In genomic region chrX:48677456-48678030, GRCh38 we compare ENCODE assay signal across 9 cellular contexts. TPM values are rescaled to one million over a fixed set of nuclear protein-coding genes. Genes with fewer than 3 reads are reported as not detected.
DNase-seq lines count a peak whose midpoint lies in the region; ATAC-seq lines count a peak whose summit lies in the region.
"Had no signal": no experiment of that assay in that cellular context is flagged by ENCODE, and none has a peak within 500 bp of the region (broad histone marks: within the 10 kb centered on the region; RNA-seq: fewer than 3 reads in every experiment).

No MANE protein-coding gene starts in this region.

- H3K36me3 Mint-ChIP-seq in activated CD4-positive, alpha-beta T cell treated with anti-CD3 and anti-CD28 coated beads, Interleukin-2, amount 10 ng/mL, durations not matched to agents 24 days and 14 days (ENCODE audit: low read depth): peaks cover 5% of the 10 kb centered on the region
- peaks cover 2% of the 10 kb centered on the region for H3K36me3 Mint-ChIP-seq in activated CD4-positive, alpha-beta memory T cell treated with anti-CD3 and anti-CD28 coated beads, Interleukin-2, amount 10 ng/mL, durations not matched to agents 7 days and 5 days (ENCODE audit: low read depth)
- H3K36me3 Mint-ChIP-seq in immature natural killer cell: no peaks in the 10 kb centered on the region

- CTCF ChIA-PET in activated CD4-positive, alpha-beta memory T cell treated with anti-CD3 and anti-CD28 coated beads, Interleukin-2, amount 10 ng/mL, durations not matched to agents 7 days and 5 days (lab: Charles Lee): no interaction called here

- no peaks in the 10 kb centered on the region for H3K27me3 Mint-ChIP-seq in activated CD4-positive, alpha-beta T cell treated with anti-CD3 and anti-CD28 coated beads, Interleukin-2, amount 10 ng/mL, durations not matched to agents 24 days and 14 days
- no peaks in the 10 kb centered on the region for H3K27me3 Mint-ChIP-seq in activated CD4-positive, alpha-beta memory T cell treated with anti-CD3 and anti-CD28 coated beads, Interleukin-2, amount 10 ng/mL, durations not matched to agents 7 days and 5 days
- H3K27me3 Mint-ChIP-seq in immature natural killer cell (ENCODE audit: low read depth in 3 of 3): peaks cover 5 to 13% (median 9%) of the 10 kb centered on the region in 3 donors
- no peaks in the 10 kb centered on the region for H3K27me3 Mint-ChIP-seq in stimulated activated naive CD8-positive, alpha-beta T cell treated with anti-CD3 and anti-CD28 coated beads, Interleukin-15, amount 100 ng/mL, for 72 hours

- DNase-seq in activated CD4-positive, alpha-beta T cell treated with anti-CD3 and anti-CD28 coated beads, Interleukin-2, amount 10 ng/mL, durations not matched to agents 24 days and 14 days: no peak
- no peak for DNase-seq in activated CD4-positive, alpha-beta T cell treated with anti-CD3 and anti-CD28 coated beads for 48 hours
- DNase-seq in activated CD4-positive, alpha-beta memory T cell treated with anti-CD3 and anti-CD28 coated beads, Interleukin-2, amount 10 ng/mL, durations not matched to agents 7 days and 5 days: no peak
- no peak for DNase-seq in immature natural killer cell
- no peak for DNase-seq in stimulated activated naive CD8-positive, alpha-beta T cell treated with anti-CD3 and anti-CD28 coated beads, Interleukin-15, amount 100 ng/mL, for 72 hours
- no peak for DNase-seq in NCI-H128 (lab: John Stamatoyannopoulos, UW; ENCODE audit: unreplicated experiment)
- DNase-seq: AML-193 had no signal

- H3K9me3 Mint-ChIP-seq in activated CD4-positive, alpha-beta T cell treated with anti-CD3 and anti-CD28 coated beads, Interleukin-2, amount 10 ng/mL, durations not matched to agents 24 days and 14 days: no peaks in the 10 kb centered on the region
- H3K9me3 Mint-ChIP-seq in activated CD4-positive, alpha-beta memory T cell treated with anti-CD3 and anti-CD28 coated beads, Interleukin-2, amount 10 ng/mL, durations not matched to agents 7 days and 5 days: no peaks in the 10 kb centered on the region
- no peaks in the 10 kb centered on the region for H3K9me3 Mint-ChIP-seq in immature natural killer cell
- no peaks in the 10 kb centered on the region for H3K9me3 Mint-ChIP-seq in stimulated activated naive CD8-positive, alpha-beta T cell treated with anti-CD3 and anti-CD28 coated beads, Interleukin-15, amount 100 ng/mL, for 72 hours

- no peak for ATAC-seq in stimulated activated naive CD8-positive, alpha-beta T cell treated with anti-CD3 and anti-CD28 coated beads, Interleukin-15, amount 100 ng/mL, for 72 hours
- no peak for ATAC-seq in HG02938 (IDR thresholded peaks at IDR 0.05; ENCODE audit: unreplicated experiment)
- no peak for ATAC-seq in GM18861 (IDR thresholded peaks at IDR 0.05; ENCODE audit: unreplicated experiment)

- peak overlapping the region; percentile 95 for H3K4me3 Mint-ChIP-seq in activated CD4-positive, alpha-beta T cell treated with anti-CD3 and anti-CD28 coated beads, Interleukin-2, amount 10 ng/mL, durations not matched to agents 24 days and 14 days
- peak overlapping the region; percentile 90 for H3K4me3 Mint-ChIP-seq in activated CD4-positive, alpha-beta memory T cell treated with anti-CD3 and anti-CD28 coated beads, Interleukin-2, amount 10 ng/mL, durations not matched to agents 7 days and 5 days
- peak overlapping the region; percentile 89 to 93 (median 92) for H3K4me3 Mint-ChIP-seq in immature natural killer cell
- H3K4me3 Mint-ChIP-seq in stimulated activated naive CD8-positive, alpha-beta T cell treated with anti-CD3 and anti-CD28 coated beads, Interleukin-15, amount 100 ng/mL, for 72 hours: peak overlapping the region; percentile 93 to 95

- H3K4me1 Mint-ChIP-seq in activated CD4-positive, alpha-beta T cell treated with anti-CD3 and anti-CD28 coated beads, Interleukin-2, amount 10 ng/mL, durations not matched to agents 24 days and 14 days: peaks cover 14% of the 10 kb centered on the region
- H3K4me1 Mint-ChIP-seq in activated CD4-positive, alpha-beta memory T cell treated with anti-CD3 and anti-CD28 coated beads, Interleukin-2, amount 10 ng/mL, durations not matched to agents 7 days and 5 days: peaks cover 37% of the 10 kb centered on the region
- H3K4me1 Mint-ChIP-seq in immature natural killer cell: peaks cover 21% of the 10 kb centered on the region in 2 donors
- H3K4me1 Mint-ChIP-seq in stimulated activated naive CD8-positive, alpha-beta T cell treated with anti-CD3 and anti-CD28 coated beads, Interleukin-15, amount 100 ng/mL, for 72 hours: peaks cover 41% of the 10 kb centered on the region

- intact Hi-C loops in activated CD4-positive, alpha-beta T cell treated with anti-CD3 and anti-CD28 coated beads, Interleukin-2, amount 10 ng/mL, durations not matched to agents 24 days and 14 days (cut with micrococcal nuclease): loop anchor here (5.0 to 10.0 kb wide), 2 partner anchors 200 to 217 kb away; partner anchors contain the start of genes FTSJ1, PQBP1 and TIMM17B

- POLR2A ChIA-PET in activated CD4-positive, alpha-beta memory T cell treated with anti-CD3 and anti-CD28 coated beads, Interleukin-2, amount 10 ng/mL, durations not matched to agents 7 days and 5 days (lab: Charles Lee): interaction anchor here (1.1 to 5.2 kb wide), 3 partner anchors 19 to 61 kb away, joined by 3 to 32 read pairs (median 14); partner anchors contain the start of gene SUV39H1

- H3K27ac Mint-ChIP-seq in activated CD4-positive, alpha-beta T cell treated with anti-CD3 and anti-CD28 coated beads, Interleukin-2, amount 10 ng/mL, durations not matched to agents 24 days and 14 days: peak overlapping the region; percentile 93
- peak overlapping the region; percentile 84 for H3K27ac Mint-ChIP-seq in activated CD4-positive, alpha-beta memory T cell treated with anti-CD3 and anti-CD28 coated beads, Interleukin-2, amount 10 ng/mL, durations not matched to agents 7 days and 5 days
- H3K27ac Mint-ChIP-seq in immature natural killer cell: peak overlapping the region; percentile 62 to 97 (median 84)
- H3K27ac Mint-ChIP-seq in stimulated activated naive CD8-positive, alpha-beta T cell treated with anti-CD3 and anti-CD28 coated beads, Interleukin-15, amount 100 ng/mL, for 72 hours: peak overlapping the region; percentile 88 to 95

RNA-seq across cellular contexts. Expression of gene WAS, which starts 6.1 kb away (rescaled TPM):
- total RNA-seq in activated CD4-positive, alpha-beta T cell treated with anti-CD3 and anti-CD28 coated beads, Interleukin-2, amount 10 ng/mL, durations not matched to agents 24 days and 14 days: 99.0 and 104 TPM in 2 replicates
- 100 to 1,000 TPM; 156 to 157 TPM for total RNA-seq in activated CD4-positive, alpha-beta memory T cell treated with anti-CD3 and anti-CD28 coated beads, Interleukin-2, amount 10 ng/mL, durations not matched to agents 7 days and 5 days
- polyA plus RNA-seq in immature natural killer cell: 10 to 100 TPM; 15.2 to 43.0 (median 18.3) TPM

RNA-seq across cellular contexts. Expression of gene SUV39H1, which starts 19.0 kb away (rescaled TPM):
- 27.6 and 32.2 TPM in 2 replicates for total RNA-seq in activated CD4-positive, alpha-beta T cell treated with anti-CD3 and anti-CD28 coated beads, Interleukin-2, amount 10 ng/mL, durations not matched to agents 24 days and 14 days
- total RNA-seq in activated CD4-positive, alpha-beta memory T cell treated with anti-CD3 and anti-CD28 coated beads, Interleukin-2, amount 10 ng/mL, durations not matched to agents 7 days and 5 days: 10 to 100 TPM; 30.3 to 33.2 TPM
- 10 to 100 TPM; 13.0 to 18.5 (median 16.4) TPM for polyA plus RNA-seq in immature natural killer cell
